Comparison of ENCODE assay signal across 25 cellular contexts in genomic region chr16:24821129-24821528, GRCh38. TPM values are rescaled to one million over a fixed set of nuclear protein-coding genes. Genes with fewer than 3 reads are reported as not detected.
DNase-seq lines count a peak whose midpoint lies in the region; ATAC-seq, FAIRE-seq and TF ChIP-seq lines count a peak whose summit lies in the region.
"Had no signal": no experiment of that assay in that cellular context is flagged by ENCODE, and none has a peak within 500 bp of the region (broad histone marks: within the 10 kb centered on the region; RNA-seq: fewer than 3 reads in every experiment).

No MANE protein-coding gene starts in this region.

- H4K91ac ChIP-seq in H1 (replicated peaks; ENCODE audit: insufficient read length, low read length) (no peak overlapping the region), trophoblast cell (ENCODE audit: low read depth, low read length) (no peak overlapping the region)

- POLR2A ChIA-PET in RWPE1 (lab: Yijun Ruan, JAX; ENCODE audit: low non-redundant PET) (interaction anchor here (0.5 kb wide), 1 partner anchor 66 kb away, joined by 3 read pairs; no protein-coding TSS in a partner anchor), H1 (lab: Charles Lee; ENCODE audit: partially characterized antibody) (interaction anchor here (1.3 kb wide), 1 partner anchor 21 kb away, joined by 3 read pairs; no protein-coding TSS in a partner anchor)

- H3K4me3 Mint-ChIP-seq in activated T-cell treated with anti-CD3 and anti-CD28 coated beads, Interleukin-2, amount 50 U/mL, for 24 hours: no peak overlapping the region
- H3K4me3 Mint-ChIP-seq: dendritic cell treated with granulocyte-macrophage colony-stimulating factor and Interleukin-4, amounts not matched to agents 40 ng/mL and 50 ng/mL, for 4 days had no signal

- peaks cover 2% of the 10 kb centered on the region; the same call in 1 of the 2 replicates for H3K79me1 ChIP-seq in H1 (ENCODE audit: low read depth, low read length)
- no peaks in the 10 kb centered on the region for H3K79me1 ChIP-seq in trophoblast cell (ENCODE audit: low read length)

- H3K4me3 ChIP-seq in H1 (ENCODE audit: extremely low read depth in 1 of 4, insufficient read depth in 2 of 4, low read depth in 3 of 4, low read length in 4 of 4): no peak overlapping the region
- no peak overlapping the region for H3K4me3 ChIP-seq in trophoblast cell (ENCODE audit: low read depth, low read length)
- H3K4me3 ChIP-seq: adrenal gland, cardiac muscle cell, GM12878, lung had no signal

- H3K23ac ChIP-seq in H1 (ENCODE audit: insufficient read length) (no peak overlapping the region), trophoblast cell (ENCODE audit: low read length) (no peak overlapping the region)

- H3K79me2 ChIP-seq in H1 (ENCODE audit: control insufficient read depth in 1 of 2, insufficient read depth in 2 of 2, low read length in 2 of 2) (no peaks in the 10 kb centered on the region), trophoblast cell (ENCODE audit: control insufficient read depth, insufficient read depth, low read length, poor library complexity) (no peaks in the 10 kb centered on the region)

- TF ChIP-seq EP300 in H1 (IDR thresholded peaks at IDR 0.05; ENCODE audit: borderline replicate concordance in 1 of 2, low read depth in 2 of 2, low read length in 2 of 2): no peak

- H3K36me3 ChIP-seq in H1 (ENCODE audit: control insufficient read depth in 2 of 4, insufficient read depth in 4 of 4, low read length in 3 of 4) (peaks cover 47 to 96% (median 76%) of the 10 kb centered on the region in 4 experiments), trophoblast cell (ENCODE audit: control insufficient read depth in 1 of 2, insufficient read depth in 2 of 2, low read length in 2 of 2) (peaks cover 45 to 64% of the 10 kb centered on the region in 2 experiments)

- no peaks in the 10 kb centered on the region for H3K27me3 Mint-ChIP-seq in activated T-cell treated with anti-CD3 and anti-CD28 coated beads, Interleukin-2, amount 50 U/mL, for 24 hours
- H3K27me3 Mint-ChIP-seq: dendritic cell treated with granulocyte-macrophage colony-stimulating factor and Interleukin-4, amounts not matched to agents 40 ng/mL and 50 ng/mL, for 4 days had no signal

- H4K5ac ChIP-seq in H1 (ENCODE audit: insufficient read length, low read depth, low read length): no peak overlapping the region

- TF ChIP-seq RAD21 in H1 (IDR thresholded peaks at IDR 0.05 in 1 of 2, conservative IDR thresholded peaks at IDR 0.05 in 1 of 2; ENCODE audit: low read depth in 2 of 2, low read length in 2 of 2): no peak

- H3K4me2 ChIP-seq in H1 (ENCODE audit: insufficient read depth in 1 of 2, low read depth in 2 of 2, low read length in 2 of 2) (no peak overlapping the region), trophoblast cell (ENCODE audit: low read length) (no peak overlapping the region)

- H3K27me3 ChIP-seq in H1 (replicated peaks in 1 of 4; ENCODE audit: control insufficient read depth in 3 of 4, extremely low read depth in 1 of 4, insufficient read depth in 3 of 4, low read length in 3 of 4) (no peaks in the 10 kb centered on the region), trophoblast cell (ENCODE audit: insufficient read depth, low read length) (no peaks in the 10 kb centered on the region)
- H3K27me3 ChIP-seq: adrenal gland, cardiac muscle cell had no signal

- TF ChIP-seq POLR2A in H1 (IDR thresholded peaks at IDR 0.05; ENCODE audit: control extremely low read depth in 1 of 2, low read depth in 2 of 2, low read length in 2 of 2): no peak

- 0 out of 2 replicates have a peak overlapping the region, but pooled peaks have one; percentile 12 for H4K8ac ChIP-seq in H1 (ENCODE audit: extremely low read depth, insufficient read depth, low read length)
- H4K8ac ChIP-seq in trophoblast cell (ENCODE audit: low read depth, low read length): no peak overlapping the region

- ATAC-seq in GM21360 (IDR thresholded peaks at IDR 0.05; ENCODE audit: unreplicated experiment) (no peak), GM18867 (IDR thresholded peaks at IDR 0.05; ENCODE audit: unreplicated experiment) (no peak)
- ATAC-seq: GM12878, SK-N-SH treated with all-trans-retinoic acid at 6 μM for 48 hours had no signal

- H3K4ac ChIP-seq in H1 (replicated peaks; ENCODE audit: insufficient read length, low read depth, low read length) (no peak overlapping the region), trophoblast cell (ENCODE audit: low read depth, low read length) (no peak overlapping the region)

- no peak overlapping the region for H3K9ac ChIP-seq in H1 (replicated peaks in 1 of 4; ENCODE audit: extremely low read depth in 1 of 4, low read depth in 3 of 4, low read length in 3 of 4)
- no peak overlapping the region for H3K9ac ChIP-seq in trophoblast cell (ENCODE audit: low read length)

- H2BK120ac ChIP-seq in H1 (replicated peaks; ENCODE audit: low read depth, low read length): no peak overlapping the region
- H2BK120ac ChIP-seq in trophoblast cell (ENCODE audit: insufficient read depth, low read length, poor library complexity): no peak overlapping the region

- H3K27ac Mint-ChIP-seq in activated T-cell treated with anti-CD3 and anti-CD28 coated beads, Interleukin-2, amount 50 U/mL, for 24 hours: peak overlapping the region; percentile 58
- H3K27ac Mint-ChIP-seq: dendritic cell treated with granulocyte-macrophage colony-stimulating factor and Interleukin-4, amounts not matched to agents 40 ng/mL and 50 ng/mL, for 4 days had no signal

- H2AK5ac ChIP-seq in H1 (ENCODE audit: low read depth, low read length): no peak overlapping the region
- H2AK5ac ChIP-seq in trophoblast cell (ENCODE audit: low read length): no peak overlapping the region

- H3K27ac ChIP-seq in RWPE1: peak overlapping the region; percentile 2; the same call in 1 of the 2 replicates
- H3K27ac ChIP-seq in H1 (ENCODE audit: low read depth, low read length): no peak overlapping the region
- no peak overlapping the region for H3K27ac ChIP-seq in trophoblast cell (ENCODE audit: low read depth, low read length)
- H3K27ac ChIP-seq: HL-60 had no signal

- H3K4me1 ChIP-seq in H1 (replicated peaks in 1 of 4; ENCODE audit: control insufficient read depth in 3 of 4, insufficient read depth in 4 of 4, low read length in 3 of 4): no peaks in the 10 kb centered on the region
- peaks cover 0 to 11% of the 10 kb centered on the region in 2 experiments for H3K4me1 ChIP-seq in trophoblast cell (ENCODE audit: control insufficient read depth in 1 of 2, insufficient read depth in 2 of 2, low read length in 2 of 2)

- H2AFZ ChIP-seq in H1 (ENCODE audit: low read length) (no peak overlapping the region), trophoblast cell (ENCODE audit: insufficient read depth, low read length, poor library complexity) (no peak overlapping the region)

- no peak overlapping the region for H2BK20ac ChIP-seq in H1 (ENCODE audit: low read length)

- H3K18ac ChIP-seq in H1 (ENCODE audit: extremely low read depth, low read length) (no peak overlapping the region), trophoblast cell (ENCODE audit: low read length) (peak overlapping the region; percentile 20)

- no peak for FAIRE-seq in H1 (lab: Jason Lieb, UNC)
- FAIRE-seq: urothelium cell line had no signal

- H2BK12ac ChIP-seq in H1 (ENCODE audit: low read depth, low read length) (no peak overlapping the region), trophoblast cell (ENCODE audit: low read length) (no peak overlapping the region)

- H2BK5ac ChIP-seq in H1 (ENCODE audit: low read depth, low read length) (no peak overlapping the region; the same call in 1 of the 2 replicates), trophoblast cell (ENCODE audit: low read depth, low read length, poor library complexity) (no peak overlapping the region)

- H3K4me1 Mint-ChIP-seq in activated T-cell treated with anti-CD3 and anti-CD28 coated beads, Interleukin-2, amount 50 U/mL, for 24 hours (ENCODE audit: low read depth): no peaks in the 10 kb centered on the region

- no peaks in the 10 kb centered on the region for H3K23me2 ChIP-seq in H1 (ENCODE audit: low read depth, low read length)

- no peaks in the 10 kb centered on the region for H3K9me3 Mint-ChIP-seq in activated T-cell treated with anti-CD3 and anti-CD28 coated beads, Interleukin-2, amount 50 U/mL, for 24 hours
- H3K9me3 Mint-ChIP-seq: dendritic cell treated with granulocyte-macrophage colony-stimulating factor and Interleukin-4, amounts not matched to agents 40 ng/mL and 50 ng/mL, for 4 days had no signal

- CTCF ChIA-PET in RWPE1 (lab: Yijun Ruan, JAX) (interaction anchor here (0.7 kb wide), 1 partner anchor 127 kb away, joined by 3 read pairs; no protein-coding TSS in a partner anchor), H1 (lab: Charles Lee; ENCODE audit: partially characterized antibody) (interaction anchor here (0.7 kb wide), 2 partner anchors 240 to 253 kb away, joined by 3 read pairs; no protein-coding TSS in a partner anchor)

- H3K14ac ChIP-seq in H1 (ENCODE audit: insufficient read length) (no peak overlapping the region), trophoblast cell (ENCODE audit: low read length) (no peak overlapping the region)

- no peak for DNase-seq in activated T-cell treated with anti-CD3 and anti-CD28 coated beads, Interleukin-2, amount 50 U/mL, for 24 hours
- DNase-seq in activated T-cell treated with anti-CD3 and anti-CD28 coated beads, Interleukin-2, amount 50 U/mL, for 1 hour: no peak
- DNase-seq in RWPE1 (ENCODE audit: low spot score) (no peak), H1 (ENCODE audit: low read depth in 1 of 2, low spot score in 2 of 2) (no peak), trophoblast cell (no peak), NCI-H2081 (lab: John Stamatoyannopoulos, UW) (no peak)
- DNase-seq: activated CD4-positive, alpha-beta T cell treated with anti-CD3 and anti-CD28 coated beads, Interleukin-2, amount 50 U/mL, for 1 hour; activated effector memory CD4-positive, alpha-beta T cell treated with Interleukin-2 at 50 U/mL for 16 hours; COR-L47; NCI-H187; NCI-H226; T-helper 9 cell; WERI-Rb-1 had no signal

- no peak overlapping the region for H3K56ac ChIP-seq in H1 (replicated peaks; ENCODE audit: insufficient read length, low read depth, low read length)

- no peak for TF ChIP-seq CTCF in RWPE1 (conservative IDR thresholded peaks at IDR 0.05; ENCODE audit: low read depth)
- TF ChIP-seq CTCF in H1 (IDR thresholded peaks at IDR 0.05; ENCODE audit: control extremely low read depth in 1 of 3, insufficient read depth in 1 of 3, low read depth in 1 of 3, low read length in 3 of 3): no peak

- peaks cover 5 to 25% of the 10 kb centered on the region in 2 experiments for H4K20me1 ChIP-seq in H1 (replicated peaks in 1 of 2; ENCODE audit: control insufficient read depth in 1 of 2, insufficient read depth in 2 of 2, low read length in 2 of 2)

- WGBS in H1 (ENCODE audit: extremely low coverage in 1 of 2, insufficient coverage in 1 of 2, insufficient read length in 1 of 2, insufficient replicate concordance in 2 of 2, low coverage in 1 of 2, low lambda C conversion rate in 2 of 2, missing lambda C conversion rate in 1 of 2), 2 experiments: 88% methylated on average over 9 of the region's 9 CpGs; no CpG with 5 or more reads in 1 of the 2 experiments
- no CpG with 5 or more reads among the region's 9 CpGs for WGBS in trophoblast cell (ENCODE audit: extremely low coverage, insufficient coverage, insufficient read length)

- H3K36me3 Mint-ChIP-seq in activated T-cell treated with anti-CD3 and anti-CD28 coated beads, Interleukin-2, amount 50 U/mL, for 24 hours (ENCODE audit: low read depth): peaks cover 95% of the 10 kb centered on the region

- H3K9me3 ChIP-seq in H1 (ENCODE audit: insufficient read depth in 2 of 2, low read depth in 1 of 2, low read length in 1 of 2): no peaks in the 10 kb centered on the region
- no peaks in the 10 kb centered on the region for H3K9me3 ChIP-seq in trophoblast cell (ENCODE audit: insufficient read depth, low read depth, low read length)
- H3K9me3 ChIP-seq: adrenal gland had no signal

- no peak overlapping the region for H4K12ac ChIP-seq in trophoblast cell (ENCODE audit: low read depth, low read length)

- H2BK15ac ChIP-seq in H1 (ENCODE audit: low read length): no peak overlapping the region

RNA-seq across cellular contexts. Expression of gene SLC5A11, which starts 24.6 kb away (rescaled TPM):
- 0.26 and 0.36 TPM in 2 replicates for total RNA-seq in H1 (2021; fragmentation: NEBNext Ultra II Directional; extraction: Animal tissue kit (Norgen Biotek cat#: 25700))
- polyA plus RNA-seq in H1 (2011; rRNA removed): 0.19 and 0.59 TPM in 2 replicates
- 0.17 TPM for polyA plus RNA-seq in H1 (2011; cell fraction: cytosol; rRNA removed)
- 0.90 TPM for polyA plus RNA-seq in H1 (2011; cell fraction: nucleus; rRNA removed)
- polyA plus RNA-seq in H1 (2012, experiment 1 of 2): 0.10 to 0.25 TPM (median 0.18 TPM) in 4 replicates
- 0.08 TPM for polyA plus RNA-seq in H1 (2012, experiment 2 of 2)
- 0.10 TPM for polyA plus RNA-seq in H1 (2013, experiment 1 of 2)
- 0.09 TPM for polyA plus RNA-seq in H1 (2013, experiment 2 of 2)
- polyA minus RNA-seq in H1 (2011; rRNA and poly(A)+ RNA removed): 2.0 TPM in 1 of 2 replicates, not detected in the other
- not detected for polyA minus RNA-seq in H1 (2011; cell fraction: cytosol; rRNA and poly(A)+ RNA removed)
- polyA minus RNA-seq in H1 (2011; cell fraction: nucleus; rRNA and poly(A)+ RNA removed): 0.70 TPM
- polyA plus RNA-seq in trophoblast cell (2013): 0.25 and 0.28 TPM in 2 replicates
- total RNA-seq: cardiac muscle cell, GM12878, kidney epithelial cell, LHCN-M2 had no signal
- polyA plus RNA-seq: cardiac muscle cell had no signal
